ENCODE assay signal across 32 cellular contexts in the genomic region with DNA sequence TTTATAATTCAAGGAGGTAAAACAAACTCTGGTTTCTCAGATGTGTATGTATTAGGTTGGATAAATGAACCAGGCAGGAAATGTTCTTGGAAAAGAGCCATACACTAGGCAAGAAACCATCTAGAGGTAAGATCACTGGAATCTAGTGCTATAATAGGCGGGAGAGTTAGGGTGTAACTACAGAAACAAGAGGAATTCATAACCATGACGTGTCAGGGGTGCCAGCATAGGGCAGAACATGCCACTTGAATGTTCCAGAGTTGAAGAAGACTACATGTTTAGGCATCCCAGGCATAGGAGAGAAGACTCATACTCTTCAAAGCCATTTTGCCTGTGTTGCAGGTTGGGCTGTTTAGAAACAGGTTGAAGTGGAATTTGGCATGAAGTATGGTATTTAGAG.
"Had no signal": no experiment of that assay in that cellular context is flagged by ENCODE, and none has a peak within 500 bp of the region (broad histone marks: within the 10 kb centered on the region; RNA-seq: fewer than 3 reads in every experiment).

No MANE protein-coding gene starts in this region.

- H3K4me2 ChIP-seq: KMS-11 had no signal

- H3K9ac ChIP-seq: KMS-11 had no signal

- H3K36me3 ChIP-seq: ascending aorta, Peyer's patch, WERI-Rb-1 had no signal

- H3K4me3 ChIP-seq: ascending aorta, Peyer's patch had no signal

- H3K27ac ChIP-seq: ascending aorta, KMS-11, Peyer's patch, WERI-Rb-1 had no signal

- ATAC-seq: activated CD8-positive, alpha-beta memory T cell treated with anti-CD3 and anti-CD28 coated beads, Interleukin-2, amount 10 ng/mL, durations not matched to agents 7 days and 5 days; activated T-cell treated with anti-CD3 and anti-CD28 coated beads, Interleukin-2, amount 50 U/mL, for 72 hours; activated T-helper 17 cell treated with anti-CD3 and anti-CD28 coated beads, Interleukin-2, amount 50 U/mL, for 72 hours; PC-3; Right ventricle myocardium inferior; SK-N-SH treated with all-trans-retinoic acid at 6 μM for 48 hours; T-cell had no signal

- DNase-seq: activated CD4-positive, alpha-beta memory T cell treated with anti-CD3 and anti-CD28 coated beads, Interleukin-2, amount 10 ng/mL, durations not matched to agents 7 days and 5 days; activated CD4-positive, alpha-beta T cell treated with anti-CD3 and anti-CD28 coated beads for 1 hour; activated CD4-positive, alpha-beta T cell treated with anti-CD3 and anti-CD28 coated beads for 48 hours; activated CD4-positive, CD25-positive, alpha-beta regulatory T cell; activated CD8-positive, alpha-beta memory T cell treated with anti-CD3 and anti-CD28 coated beads for 24 hours; activated CD8-positive, alpha-beta memory T cell treated with anti-CD3 and anti-CD28 coated beads, Interleukin-2, amount 10 ng/mL, durations not matched to agents 7 days and 5 days; activated CD8-positive, alpha-beta memory T cell treated with anti-CD3 and anti-CD28 coated beads, Interleukin-2, amount 50 U/mL, for 48 hours; activated effector memory CD4-positive, alpha-beta T cell treated with anti-CD3 and anti-CD28 coated beads, Interleukin-2, amount 50 U/mL, for 16 hours; activated naive CD4-positive, alpha-beta T cell; activated naive CD4-positive, alpha-beta T cell treated with anti-CD3 and anti-CD28 coated beads, Interleukin-2, amount 50 U/mL, for 16 hours; activated naive CD8-positive, alpha-beta T cell treated with anti-CD3 and anti-CD28 coated beads for 36 hours; activated T-cell treated with anti-CD3 and anti-CD28 coated beads, Interleukin-2, amount 50 U/mL, for 72 hours; amygdala; central memory CD4-positive, alpha-beta T cell; NCI-H1105; NCI-H1417 treated with DMSO at 0.1 percent for 48 hours; NCI-H187 treated with DMSO at 0.1 percent for 48 hours; NCI-H345; NCI-H524 treated with DMSO at 0.1 percent for 48 hours; PC-3; Peyer's patch; RPMI8226; SIG-M5; T-cell; T-helper 2 cell; T-helper 9 cell; WERI-Rb-1 had no signal

- H3K27me3 ChIP-seq: ascending aorta, Peyer's patch had no signal

- H3K4me1 ChIP-seq: ascending aorta, Peyer's patch had no signal

- H3K9me3 ChIP-seq: ascending aorta, Peyer's patch had no signal
